In genomic region chr1:157490337-157491165, GRCh38 we compare ENCODE assay signal across 8 cellular contexts.
DNase-seq lines count a peak whose midpoint lies in the region; ATAC-seq and TF ChIP-seq lines count a peak whose summit lies in the region.

No MANE protein-coding gene starts in this region.

- H3K27ac ChIP-seq in neural progenitor cell (no peak overlapping the region), upper lobe of right lung (no peak overlapping the region)

- DNase-seq in BE2C, result peak; percentile 76
- DNase-seq in HAP-1 (ENCODE audit: low spot score in 2 of 2), result peak; percentile 68 to 86
- peak; percentile 30 for DNase-seq in NCI-H748 treated with DMSO at 0.1 percent for 48 hours (lab: John Stamatoyannopoulos, UW)
- peak in 2 of 3 experiments; percentile 32 to 57 for DNase-seq in activated CD8-positive, alpha-beta memory T cell treated with anti-CD3 and anti-CD28 coated beads for 48 hours (ENCODE audit: low read depth in 2 of 3, low spot score in 2 of 3)
- DNase-seq in fibroblast of mammary gland (ENCODE audit: low read depth), result peak; percentile 50
- DNase-seq in neural progenitor cell (ENCODE audit: low spot score), result peak; percentile 82
- DNase-seq in upper lobe of right lung, result peak; percentile 80

- H3K4me3 Mint-ChIP-seq in neural progenitor cell, result no peak overlapping the region

- no peaks in the 10 kb centered on the region for H3K79me2 ChIP-seq in neural progenitor cell (ENCODE audit: low read depth)

- H3K4me3 ChIP-seq in BE2C (ENCODE audit: low read depth, low read length), result no peak overlapping the region
- no peak overlapping the region for H3K4me3 ChIP-seq in HAP-1
- H3K4me3 ChIP-seq in fibroblast of mammary gland (ENCODE audit: control insufficient read depth, low read depth, low read length), result no peak overlapping the region
- H3K4me3 ChIP-seq in neural progenitor cell, result no peak overlapping the region
- no peak overlapping the region for H3K4me3 ChIP-seq in upper lobe of right lung

- no peaks in the 10 kb centered on the region for H3K9me3 Mint-ChIP-seq in neural progenitor cell

- H2AFZ ChIP-seq in neural progenitor cell (replicated peaks), result peak overlapping the region; percentile 77

- no peaks in the 10 kb centered on the region for H3F3A ChIP-seq in neural progenitor cell (ENCODE audit: low read depth)

- no peaks in the 10 kb centered on the region for H3K4me1 Mint-ChIP-seq in neural progenitor cell

- no peaks in the 10 kb centered on the region for H4K20me1 ChIP-seq in neural progenitor cell (ENCODE audit: low read depth)

- intact Hi-C loops in upper lobe of right lung (cut with DNase I), result loop anchor here (10.0 kb wide), 1 partner anchor 116 kb away; no protein-coding TSS in a partner anchor

- H3K9me3 ChIP-seq in BE2C, result no peaks in the 10 kb centered on the region
- H3K9me3 ChIP-seq in HAP-1, result no peaks in the 10 kb centered on the region
- H3K9me3 ChIP-seq in neural progenitor cell (ENCODE audit: low read depth), result no peaks in the 10 kb centered on the region
- no peaks in the 10 kb centered on the region for H3K9me3 ChIP-seq in upper lobe of right lung

- H3K27ac Mint-ChIP-seq in neural progenitor cell, result no peak overlapping the region

- H3K36me3 ChIP-seq in BE2C (no peaks in the 10 kb centered on the region), HAP-1 (replicated peaks) (no peaks in the 10 kb centered on the region), neural progenitor cell (no peaks in the 10 kb centered on the region), upper lobe of right lung (no peaks in the 10 kb centered on the region)

- H3K36me3 Mint-ChIP-seq in neural progenitor cell, result no peaks in the 10 kb centered on the region

- no peak overlapping the region for H3K9ac ChIP-seq in neural progenitor cell

- H3K27me3 ChIP-seq in BE2C (peaks cover 3% of the 10 kb centered on the region; the same call in 1 of the 2 replicates), HAP-1 (ENCODE audit: low read depth) (peaks cover 14% of the 10 kb centered on the region), neural progenitor cell (no peaks in the 10 kb centered on the region), upper lobe of right lung (peaks cover 9% of the 10 kb centered on the region)

- ATAC-seq in upper lobe of right lung (peak; percentile 83), HG03521 (IDR thresholded peaks at IDR 0.05; ENCODE audit: unreplicated experiment) (no peak)

- TF ChIP-seq CTCF in BE2C (IDR thresholded peaks at IDR 0.05; ENCODE audit: low read depth, low read length), result peak; percentile 80
- peak; percentile 65 for TF ChIP-seq CTCF in fibroblast of mammary gland (conservative IDR thresholded peaks at IDR 0.05; ENCODE audit: control insufficient read depth, insufficient read depth, low read depth, low read length)
- TF ChIP-seq CTCF in neural progenitor cell (IDR thresholded peaks at IDR 0.05), result peak; percentile 83
- peak; percentile 56 for TF ChIP-seq CTCF in upper lobe of right lung (IDR thresholded peaks at IDR 0.05)

- H3K4me2 ChIP-seq in neural progenitor cell, result no peak overlapping the region

- H3K4me1 ChIP-seq in BE2C, result no peaks in the 10 kb centered on the region
- H3K4me1 ChIP-seq in HAP-1, result no peaks in the 10 kb centered on the region
- no peaks in the 10 kb centered on the region for H3K4me1 ChIP-seq in neural progenitor cell
- H3K4me1 ChIP-seq in upper lobe of right lung, result no peaks in the 10 kb centered on the region

- peaks cover 3% of the 10 kb centered on the region for H3K27me3 Mint-ChIP-seq in neural progenitor cell (ENCODE audit: insufficient read depth, low read depth)

- in situ Hi-C loops in HAP-1 (cut with MboI; ENCODE audit: low sequenced_read_pairs), result loop anchor here (5.0 kb wide), 2 partner anchors 123 to 293 kb away; no protein-coding TSS in a partner anchor

Comparison
In these comparisons a context has a peak if more than half of its experiments do, and no peak if none do; other contexts are left out.
1. DNase-seq: peak in every context shown above with its lines; median percentile 82 in neural progenitor cell; 80 in upper lobe of right lung; 77 in HAP-1; 76 in BE2C; 50 in fibroblast of mammary gland; 44 in activated CD8-positive, alpha-beta memory T cell treated with anti-CD3 and anti-CD28 coated beads for 48 hours; 30 in NCI-H748 treated with DMSO at 0.1 percent for 48 hours.